ENCODE assay signal across 1 cellular context in genomic region chr13:72808917-72809500, GRCh38.
TF ChIP-seq lines count a peak whose summit lies in the region.

No MANE protein-coding gene starts in this region.

TF ChIP-seq in WTC11, 78 proteins besides CTCF, POLR2A, EP300 and RAD21 (continued from another document):
- no peak for TF ChIP-seq ZNF532 (CRISPR knock-in tag; IDR thresholded peaks at IDR 0.05; ENCODE audit: borderline replicate concordance)
- no peak for TF ChIP-seq SOX15 (CRISPR knock-in tag; IDR thresholded peaks at IDR 0.05)
- no peak for TF ChIP-seq ZNF121 (CRISPR knock-in tag; IDR thresholded peaks at IDR 0.05)
- TF ChIP-seq IRF2 (CRISPR knock-in tag; IDR thresholded peaks at IDR 0.05; ENCODE audit: borderline replicate concordance, low read depth): no peak
- TF ChIP-seq ELF4 (CRISPR knock-in tag; IDR thresholded peaks at IDR 0.05; ENCODE audit: low read depth): no peak
- TF ChIP-seq GTF2I (CRISPR knock-in tag; conservative IDR thresholded peaks at IDR 0.05): no peak
